ENCODE assay signal across 8 cellular contexts in the genomic region with DNA sequence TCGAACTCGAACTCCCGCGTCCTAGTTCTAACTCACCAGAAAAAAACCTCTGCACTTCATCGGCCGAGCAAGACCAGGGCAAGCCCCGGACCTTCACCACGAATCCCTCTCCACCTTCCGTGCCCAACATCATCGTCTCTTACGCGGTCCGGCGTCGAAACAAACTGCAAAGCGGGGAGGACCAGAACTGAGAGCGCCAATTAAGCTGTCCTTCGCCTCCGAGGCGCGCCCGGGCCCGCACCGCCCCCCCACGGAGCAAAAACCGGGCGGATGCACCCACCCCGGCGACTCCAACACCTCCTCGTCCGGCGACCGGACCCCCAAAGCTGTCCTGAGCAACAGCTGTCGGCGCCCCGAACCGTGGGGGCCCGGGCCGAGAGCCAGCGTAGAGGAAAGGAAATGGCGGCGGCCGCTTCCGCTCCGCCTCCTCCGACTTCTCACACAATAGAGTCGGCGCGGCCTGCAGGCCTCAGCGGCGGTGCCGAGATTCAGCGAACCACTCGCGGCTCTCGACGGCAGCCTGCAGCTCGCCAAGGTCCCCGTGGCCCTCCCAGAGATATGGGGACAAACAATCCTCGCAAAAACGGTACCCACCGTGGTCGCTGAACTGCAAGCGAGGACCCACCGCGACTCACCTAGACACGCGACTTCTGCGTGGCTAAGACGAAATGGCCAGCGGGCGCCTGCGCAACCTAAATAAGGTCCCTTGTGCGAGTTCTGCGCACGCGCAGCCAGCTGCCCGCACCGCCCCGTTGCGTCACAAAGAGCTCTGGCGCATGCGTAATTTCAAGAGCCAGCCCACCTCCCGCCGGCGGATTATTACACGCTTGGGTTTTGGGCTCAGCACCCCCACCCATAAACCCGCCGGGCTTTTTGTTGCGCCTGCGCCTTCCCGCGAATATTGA. TPM values are rescaled to one million over a fixed set of nuclear protein-coding genes. Genes with fewer than 3 reads are reported as not detected.
DNase-seq lines count a peak whose midpoint lies in the region; ATAC-seq and TF ChIP-seq lines count a peak whose summit lies in the region.

A gene with protein sequence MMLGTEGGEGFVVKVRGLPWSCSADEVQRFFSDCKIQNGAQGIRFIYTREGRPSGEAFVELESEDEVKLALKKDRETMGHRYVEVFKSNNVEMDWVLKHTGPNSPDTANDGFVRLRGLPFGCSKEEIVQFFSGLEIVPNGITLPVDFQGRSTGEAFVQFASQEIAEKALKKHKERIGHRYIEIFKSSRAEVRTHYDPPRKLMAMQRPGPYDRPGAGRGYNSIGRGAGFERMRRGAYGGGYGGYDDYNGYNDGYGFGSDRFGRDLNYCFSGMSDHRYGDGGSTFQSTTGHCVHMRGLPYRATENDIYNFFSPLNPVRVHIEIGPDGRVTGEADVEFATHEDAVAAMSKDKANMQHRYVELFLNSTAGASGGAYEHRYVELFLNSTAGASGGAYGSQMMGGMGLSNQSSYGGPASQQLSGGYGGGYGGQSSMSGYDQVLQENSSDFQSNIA (minus strand): TSS at position 671 of the 905 bp plus-strand sequence. CDS start 538 bp downstream, at position 133.

- POLR2A ChIA-PET in IMR-90 (lab: Charles Lee; ENCODE audit: unreplicated experiment), result interaction anchor here (0.6 to 1.1 kb wide), 5 partner anchors 8 to 199 kb away, joined by 3 to 13 read pairs (median 3); no protein-coding TSS in a partner anchor

- H3K9me3 ChIP-seq in IMR-90 (ENCODE audit: control insufficient read depth, insufficient read depth, low read length) (no peaks in the 10 kb centered on the region), mucosa of descending colon (no peaks in the 10 kb centered on the region)

- H3K9me1 ChIP-seq in IMR-90 (ENCODE audit: insufficient read depth, low read length), result 0 out of 2 replicates have a peak, but pooled peaks cover 6% of the 10 kb centered on the region

- H2BK120ac ChIP-seq in IMR-90 (ENCODE audit: low read depth, low read length), result peak within 1 kb of the TSS; percentile 76

- peak within 1 kb of the TSS; percentile 95 for H3K27ac ChIP-seq in IMR-90 (ENCODE audit: insufficient read depth, low read length)

- peak; percentile 99 for DNase-seq in DMS 273 (lab: John Stamatoyannopoulos, UW; ENCODE audit: unreplicated experiment)
- peak; percentile 98 for DNase-seq in IMR-90
- peak; percentile 99 for DNase-seq in OCI-M1 (lab: John Stamatoyannopoulos, UW)
- peak; percentile 98 for DNase-seq in activated T-cell treated with anti-CD3 and anti-CD28 coated beads for 24 hours (ENCODE audit: low read depth)
- DNase-seq in epithelial cell of esophagus (ENCODE audit: low read depth), result peak; percentile 98
- peak in 2 of 3 donors; percentile 99 for DNase-seq in mucosa of descending colon
- peak; percentile 95 for DNase-seq in stimulated activated CD8-positive, alpha-beta memory T cell treated with anti-CD3 and anti-CD28 coated beads, Interleukin-4, amount 100 ng/mL, for 24 hours (ENCODE audit: low read depth)

- H3K18ac ChIP-seq in IMR-90 (ENCODE audit: low read depth, low read length), result peak within 1 kb of the TSS; percentile 93

- WGBS in IMR-90 (ENCODE audit: extremely low coverage in 2 of 2, insufficient read length in 1 of 2), 2 experiments, result 2% methylated on average over 63 of the region's 93 CpGs; no CpG with 5 or more reads in 1 of the 2 experiments

- peak within 1 kb of the TSS; percentile 92 for H2BK5ac ChIP-seq in IMR-90 (ENCODE audit: low read depth, low read length, poor library complexity, severe bottlenecking)

- ATAC-seq in GM21528 (IDR thresholded peaks at IDR 0.05; ENCODE audit: low FRiP score, unreplicated experiment) (peak; percentile 83), IMR-90 (ENCODE audit: low read depth) (peak; percentile 84), mucosa of descending colon (peak; percentile 90)

- BruUV-seq in IMR-90 (replicated peaks; lab: Mats Ljungman, UMichigan), result no TSS peak

- in situ Hi-C loops in IMR-90 (cut with MboI; ENCODE audit: low sequenced_read_pairs), result no loop called here

- peak within 1 kb of the TSS; percentile 97 for H4K91ac ChIP-seq in IMR-90 (ENCODE audit: insufficient read depth, low read depth, low read length)

- peak; percentile 100 for TF ChIP-seq POLR2A in IMR-90 (IDR thresholded peaks at IDR 0.05; ENCODE audit: low read depth, low read length)

- H4K5ac ChIP-seq in IMR-90 (ENCODE audit: low read depth, low read length), result peak within 1 kb of the TSS; percentile 93

- H2AFZ ChIP-seq in IMR-90 (replicated peaks; ENCODE audit: low read length, poor library complexity), result peak within 1 kb of the TSS; percentile 96

- TF ChIP-seq RAD21 in IMR-90 (IDR thresholded peaks at IDR 0.05; ENCODE audit: low read length), result no peak

- H3K4me3 ChIP-seq in IMR-90 (ENCODE audit: insufficient read depth, low read depth, low read length) (peak within 1 kb of the TSS; percentile 69), epithelial cell of esophagus (ENCODE audit: low read length) (peak within 1 kb of the TSS; percentile 94), mucosa of descending colon (peak within 1 kb of the TSS; percentile 96)

- H2BK20ac ChIP-seq in IMR-90 (ENCODE audit: low read depth, low read length), result no peak within 1 kb of the TSS

- peak within 1 kb of the TSS; percentile 96 to 98 for H4K8ac ChIP-seq in IMR-90 (ENCODE audit: low read depth in 2 of 2, low read length in 2 of 2)

- peak within 1 kb of the TSS; percentile 100 for H2AK9ac ChIP-seq in IMR-90 (replicated peaks; ENCODE audit: low read depth, low read length, poor library complexity)

- peak within 1 kb of the TSS; percentile 99 for H3K56ac ChIP-seq in IMR-90 (ENCODE audit: extremely low read depth, insufficient read depth, low read length)

- H3K14ac ChIP-seq in IMR-90 (replicated peaks; ENCODE audit: low read depth, low read length), result peak within 1 kb of the TSS; percentile 99

- peak within 1 kb of the TSS; percentile 99 for H3K23ac ChIP-seq in IMR-90 (ENCODE audit: low read depth, low read length)

- peak within 1 kb of the TSS; percentile 100 for H2AK5ac ChIP-seq in IMR-90 (ENCODE audit: low read depth, low read length)

- 0 out of 2 replicates have a peak, but pooled peaks have one; percentile 6 for TF ChIP-seq CTCF in IMR-90 (conservative IDR thresholded peaks at IDR 0.05; ENCODE audit: low read depth, low read length)
- no peak for TF ChIP-seq CTCF in epithelial cell of esophagus (IDR thresholded peaks at IDR 0.05; ENCODE audit: insufficient read depth, low read depth, low read length, missing control alignments)
- TF ChIP-seq CTCF in mucosa of descending colon (IDR thresholded peaks at IDR 0.05), result no peak

- H2BK15ac ChIP-seq in IMR-90 (ENCODE audit: low read depth, low read length), result no peak within 1 kb of the TSS; the same call in 2 of the 3 replicates

- peak within 1 kb of the TSS; percentile 76 for H3K4me2 ChIP-seq in IMR-90 (ENCODE audit: low read depth, low read length)

- CTCF ChIA-PET in IMR-90 (lab: Yijun Ruan, JAX), result interaction anchor here (0.5 to 1.2 kb wide), 4 partner anchors 8 to 163 kb away, joined by 3 to 5 read pairs (median 3); no protein-coding TSS in a partner anchor

- H3K4ac ChIP-seq in IMR-90 (ENCODE audit: low read depth, low read length), result peak within 1 kb of the TSS; percentile 100

- H3K36me3 ChIP-seq in IMR-90 (ENCODE audit: control insufficient read depth, insufficient read depth, low read length), result peaks cover 28% of the 10 kb centered on the region
- H3K36me3 ChIP-seq in mucosa of descending colon (ENCODE audit: low read depth), result no peaks in the 10 kb centered on the region

- dilution Hi-C loops in IMR-90 (cut with HindIII; ENCODE audit: low sequenced_read_pairs, unreplicated experiment), result no loop called here

- H3K79me1 ChIP-seq in IMR-90 (ENCODE audit: low read depth in 1 of 2, low read length in 2 of 2), result peaks cover 0 to 20% of the 10 kb centered on the region in 2 experiments; a peak in 2 of 4 replicates

- peaks cover 52% of the 10 kb centered on the region for H4K20me1 ChIP-seq in IMR-90 (ENCODE audit: insufficient read depth, low read length)

- intact Hi-C loops in IMR-90 (cut with micrococcal nuclease), result loop anchor here (5.0 kb wide), 2 partner anchors 74 to 199 kb away; a partner anchor contains a TSS
- intact Hi-C loops in mucosa of descending colon (cut with DNase I, micrococcal nuclease), result no loop called here

- no peaks in the 10 kb centered on the region for H3K27me3 ChIP-seq in IMR-90 (ENCODE audit: control insufficient read depth, insufficient read depth, low read length)

- H3K4me1 ChIP-seq in IMR-90 (ENCODE audit: control insufficient read depth, insufficient read depth, low read length) (peaks cover 11% of the 10 kb centered on the region), mucosa of descending colon (ENCODE audit: low read depth) (peaks cover 38% of the 10 kb centered on the region)

- H3K9ac ChIP-seq in IMR-90 (ENCODE audit: low read depth, low read length), result peak within 1 kb of the TSS; percentile 100

TF ChIP-seq in IMR-90, 13 proteins besides CTCF, POLR2A, EP300 and RAD21 (continues in another document):
- TF ChIP-seq NFE2L2 (IDR thresholded peaks at IDR 0.05; ENCODE audit: low read depth, low read length) (no peak), BHLHE40 (IDR thresholded peaks at IDR 0.05; ENCODE audit: low read depth, low read length) (peak; percentile 31; the same call in 1 of the 2 replicates), MXI1 (IDR thresholded peaks at IDR 0.05; ENCODE audit: borderline replicate concordance, low read depth, low read length) (peak; percentile 89), RCOR1 (IDR thresholded peaks at IDR 0.05; ENCODE audit: insufficient replicate concordance, low read length) (no peak)
- TF ChIP-seq, protein P1, sequence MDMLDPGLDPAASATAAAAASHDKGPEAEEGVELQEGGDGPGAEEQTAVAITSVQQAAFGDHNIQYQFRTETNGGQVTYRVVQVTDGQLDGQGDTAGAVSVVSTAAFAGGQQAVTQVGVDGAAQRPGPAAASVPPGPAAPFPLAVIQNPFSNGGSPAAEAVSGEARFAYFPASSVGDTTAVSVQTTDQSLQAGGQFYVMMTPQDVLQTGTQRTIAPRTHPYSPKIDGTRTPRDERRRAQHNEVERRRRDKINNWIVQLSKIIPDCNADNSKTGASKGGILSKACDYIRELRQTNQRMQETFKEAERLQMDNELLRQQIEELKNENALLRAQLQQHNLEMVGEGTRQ (IDR thresholded peaks at IDR 0.05; ENCODE audit: low read depth, low read length), result no peak
- TF ChIP-seq, protein P2, sequence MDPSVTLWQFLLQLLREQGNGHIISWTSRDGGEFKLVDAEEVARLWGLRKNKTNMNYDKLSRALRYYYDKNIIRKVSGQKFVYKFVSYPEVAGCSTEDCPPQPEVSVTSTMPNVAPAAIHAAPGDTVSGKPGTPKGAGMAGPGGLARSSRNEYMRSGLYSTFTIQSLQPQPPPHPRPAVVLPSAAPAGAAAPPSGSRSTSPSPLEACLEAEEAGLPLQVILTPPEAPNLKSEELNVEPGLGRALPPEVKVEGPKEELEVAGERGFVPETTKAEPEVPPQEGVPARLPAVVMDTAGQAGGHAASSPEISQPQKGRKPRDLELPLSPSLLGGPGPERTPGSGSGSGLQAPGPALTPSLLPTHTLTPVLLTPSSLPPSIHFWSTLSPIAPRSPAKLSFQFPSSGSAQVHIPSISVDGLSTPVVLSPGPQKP (IDR thresholded peaks at IDR 0.05; ENCODE audit: borderline replicate concordance, low read depth, low read length), result no peak

RNA-seq across cellular contexts. Expression of the gene that starts here (rescaled TPM):
- total RNA-seq in IMR-90 (2012; rRNA removed) (300 and 735 TPM in 2 replicates), mucosa of descending colon (100 to 1,000 TPM; 453 to 475 (median 473) TPM)
- 230 and 288 TPM in 2 replicates for polyA plus RNA-seq in IMR-90 (2012; rRNA removed)
- polyA plus RNA-seq in IMR-90 (2012; cell fraction: cytosol; rRNA removed), result 34.5 and 69.4 TPM in 2 replicates
- 110 and 525 TPM in 2 replicates for polyA plus RNA-seq in IMR-90 (2012; cell fraction: nucleus; rRNA removed; ENCODE audit: low replicate concordance)

Comparison
In these comparisons a context has a peak if more than half of its experiments do, and no peak if none do; other contexts are left out.
1. Peak in every context shown above with its lines: DNase-seq, ATAC-seq, H3K4me3 ChIP-seq and H3K27ac ChIP-seq.